In the genomic region with DNA sequence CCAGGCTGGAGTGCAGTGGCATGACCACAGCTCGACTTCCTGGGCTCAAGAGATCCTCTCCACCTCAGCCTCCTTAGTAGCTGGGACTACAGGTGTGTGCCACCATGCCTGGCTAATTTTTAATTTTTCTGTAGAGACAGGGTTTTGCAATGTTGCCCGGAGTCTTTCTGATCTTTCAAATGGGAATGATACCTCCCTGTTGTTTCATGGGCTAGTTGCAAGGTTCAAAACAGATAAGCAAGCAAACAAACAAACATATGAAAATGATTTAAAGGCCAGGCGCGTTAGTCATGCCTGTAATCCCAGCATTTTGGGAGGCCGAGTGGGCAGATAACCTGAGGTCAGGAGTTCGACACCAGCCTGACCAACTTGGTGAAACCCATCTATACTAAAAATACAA, we compare ENCODE assay signal across 1 cellular context.
TF ChIP-seq lines count a peak whose summit lies in the region.

No MANE protein-coding gene starts in this region.

TF ChIP-seq in WTC11, 78 proteins besides CTCF, POLR2A, EP300 and RAD21 (continued from another document):
- TF ChIP-seq, protein P1, sequence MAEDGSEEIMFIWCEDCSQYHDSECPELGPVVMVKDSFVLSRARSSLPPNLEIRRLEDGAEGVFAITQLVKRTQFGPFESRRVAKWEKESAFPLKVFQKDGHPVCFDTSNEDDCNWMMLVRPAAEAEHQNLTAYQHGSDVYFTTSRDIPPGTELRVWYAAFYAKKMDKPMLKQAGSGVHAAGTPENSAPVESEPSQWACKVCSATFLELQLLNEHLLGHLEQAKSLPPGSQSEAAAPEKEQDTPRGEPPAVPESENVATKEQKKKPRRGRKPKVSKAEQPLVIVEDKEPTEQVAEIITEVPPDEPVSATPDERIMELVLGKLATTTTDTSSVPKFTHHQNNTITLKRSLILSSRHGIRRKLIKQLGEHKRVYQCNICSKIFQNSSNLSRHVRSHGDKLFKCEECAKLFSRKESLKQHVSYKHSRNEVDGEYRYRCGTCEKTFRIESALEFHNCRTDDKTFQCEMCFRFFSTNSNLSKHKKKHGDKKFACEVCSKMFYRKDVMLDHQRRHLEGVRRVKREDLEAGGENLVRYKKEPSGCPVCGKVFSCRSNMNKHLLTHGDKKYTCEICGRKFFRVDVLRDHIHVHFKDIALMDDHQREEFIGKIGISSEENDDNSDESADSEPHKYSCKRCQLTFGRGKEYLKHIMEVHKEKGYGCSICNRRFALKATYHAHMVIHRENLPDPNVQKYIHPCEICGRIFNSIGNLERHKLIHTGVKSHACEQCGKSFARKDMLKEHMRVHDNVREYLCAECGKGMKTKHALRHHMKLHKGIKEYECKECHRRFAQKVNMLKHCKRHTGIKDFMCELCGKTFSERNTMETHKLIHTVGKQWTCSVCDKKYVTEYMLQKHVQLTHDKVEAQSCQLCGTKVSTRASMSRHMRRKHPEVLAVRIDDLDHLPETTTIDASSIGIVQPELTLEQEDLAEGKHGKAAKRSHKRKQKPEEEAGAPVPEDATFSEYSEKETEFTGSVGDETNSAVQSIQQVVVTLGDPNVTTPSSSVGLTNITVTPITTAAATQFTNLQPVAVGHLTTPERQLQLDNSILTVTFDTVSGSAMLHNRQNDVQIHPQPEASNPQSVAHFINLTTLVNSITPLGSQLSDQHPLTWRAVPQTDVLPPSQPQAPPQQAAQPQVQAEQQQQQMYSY (CRISPR knock-in tag; IDR thresholded peaks at IDR 0.05) = no peak
- TF ChIP-seq HMGA2 (CRISPR knock-in tag; IDR thresholded peaks at IDR 0.05) (no peak), ZNF138 (CRISPR knock-in tag; conservative IDR thresholded peaks at IDR 0.05) (no peak), JUN (CRISPR knock-in tag; IDR thresholded peaks at IDR 0.05) (no peak), GABPB1 (CRISPR knock-in tag; IDR thresholded peaks at IDR 0.05) (no peak), ZBTB21 (CRISPR knock-in tag; IDR thresholded peaks at IDR 0.05; ENCODE audit: borderline replicate concordance) (no peak), ZNF396 (CRISPR knock-in tag; IDR thresholded peaks at IDR 0.05; ENCODE audit: borderline replicate concordance) (no peak)
- TF ChIP-seq, protein P2, sequence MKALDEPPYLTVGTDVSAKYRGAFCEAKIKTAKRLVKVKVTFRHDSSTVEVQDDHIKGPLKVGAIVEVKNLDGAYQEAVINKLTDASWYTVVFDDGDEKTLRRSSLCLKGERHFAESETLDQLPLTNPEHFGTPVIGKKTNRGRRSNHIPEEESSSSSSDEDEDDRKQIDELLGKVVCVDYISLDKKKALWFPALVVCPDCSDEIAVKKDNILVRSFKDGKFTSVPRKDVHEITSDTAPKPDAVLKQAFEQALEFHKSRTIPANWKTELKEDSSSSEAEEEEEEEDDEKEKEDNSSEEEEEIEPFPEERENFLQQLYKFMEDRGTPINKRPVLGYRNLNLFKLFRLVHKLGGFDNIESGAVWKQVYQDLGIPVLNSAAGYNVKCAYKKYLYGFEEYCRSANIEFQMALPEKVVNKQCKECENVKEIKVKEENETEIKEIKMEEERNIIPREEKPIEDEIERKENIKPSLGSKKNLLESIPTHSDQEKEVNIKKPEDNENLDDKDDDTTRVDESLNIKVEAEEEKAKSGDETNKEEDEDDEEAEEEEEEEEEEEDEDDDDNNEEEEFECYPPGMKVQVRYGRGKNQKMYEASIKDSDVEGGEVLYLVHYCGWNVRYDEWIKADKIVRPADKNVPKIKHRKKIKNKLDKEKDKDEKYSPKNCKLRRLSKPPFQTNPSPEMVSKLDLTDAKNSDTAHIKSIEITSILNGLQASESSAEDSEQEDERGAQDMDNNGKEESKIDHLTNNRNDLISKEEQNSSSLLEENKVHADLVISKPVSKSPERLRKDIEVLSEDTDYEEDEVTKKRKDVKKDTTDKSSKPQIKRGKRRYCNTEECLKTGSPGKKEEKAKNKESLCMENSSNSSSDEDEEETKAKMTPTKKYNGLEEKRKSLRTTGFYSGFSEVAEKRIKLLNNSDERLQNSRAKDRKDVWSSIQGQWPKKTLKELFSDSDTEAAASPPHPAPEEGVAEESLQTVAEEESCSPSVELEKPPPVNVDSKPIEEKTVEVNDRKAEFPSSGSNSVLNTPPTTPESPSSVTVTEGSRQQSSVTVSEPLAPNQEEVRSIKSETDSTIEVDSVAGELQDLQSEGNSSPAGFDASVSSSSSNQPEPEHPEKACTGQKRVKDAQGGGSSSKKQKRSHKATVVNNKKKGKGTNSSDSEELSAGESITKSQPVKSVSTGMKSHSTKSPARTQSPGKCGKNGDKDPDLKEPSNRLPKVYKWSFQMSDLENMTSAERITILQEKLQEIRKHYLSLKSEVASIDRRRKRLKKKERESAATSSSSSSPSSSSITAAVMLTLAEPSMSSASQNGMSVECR (CRISPR knock-in tag; IDR thresholded peaks at IDR 0.05; ENCODE audit: borderline replicate concordance) = no peak
